In genomic region chr9:94821098-94821930, GRCh38 we compare ENCODE assay signal across 11 cellular contexts.
A peak's percentile ranks its signal among the peaks of the same experiment; 100 is the strongest.
DNase-seq lines count a peak whose midpoint lies in the region; ATAC-seq and TF ChIP-seq lines count a peak whose summit lies in the region.
"Had no signal": no experiment of that assay in that cellular context is flagged by ENCODE, and none has a peak within 500 bp of the region (broad histone marks: within the 10 kb centered on the region; RNA-seq: fewer than 3 reads in every experiment).

No MANE protein-coding gene starts in this region.

- ATAC-seq in HG03066 (IDR thresholded peaks at IDR 0.05; ENCODE audit: low read depth, unreplicated experiment), result peak; percentile 77

- H3K27me3 Mint-ChIP-seq in activated CD4-positive, alpha-beta T cell treated with anti-CD3 and anti-CD28 coated beads, Interleukin-2, amount 10 ng/mL, durations not matched to agents 24 days and 14 days, result no peaks in the 10 kb centered on the region
- no peaks in the 10 kb centered on the region for H3K27me3 Mint-ChIP-seq in activated naive CD8-positive, alpha-beta T cell treated with anti-CD3 and anti-CD28 coated beads for 36 hours
- no peaks in the 10 kb centered on the region for H3K27me3 Mint-ChIP-seq in type B pancreatic cell
- H3K27me3 Mint-ChIP-seq in endodermal cell (ENCODE audit: insufficient read depth), result peaks cover 6% of the 10 kb centered on the region

- no peaks in the 10 kb centered on the region for H3K4me1 ChIP-seq in endodermal cell (ENCODE audit: control insufficient read depth, insufficient read depth, low read length)

- H3K36me3 Mint-ChIP-seq in activated CD4-positive, alpha-beta T cell treated with anti-CD3 and anti-CD28 coated beads, Interleukin-2, amount 10 ng/mL, durations not matched to agents 24 days and 14 days (ENCODE audit: low read depth), result peaks cover 16% of the 10 kb centered on the region
- peaks cover 10% of the 10 kb centered on the region for H3K36me3 Mint-ChIP-seq in activated naive CD8-positive, alpha-beta T cell treated with anti-CD3 and anti-CD28 coated beads for 36 hours
- H3K36me3 Mint-ChIP-seq in type B pancreatic cell (peaks cover 30% of the 10 kb centered on the region), endodermal cell (ENCODE audit: low read depth) (peaks cover 17% of the 10 kb centered on the region)

- no peaks in the 10 kb centered on the region for H3K9me3 ChIP-seq in endodermal cell (ENCODE audit: control insufficient read depth, low read length)
- H3K9me3 ChIP-seq: transverse colon had no signal

- 90% methylated on average over 3 of the region's 3 CpGs; no CpG with 5 or more reads in 1 of the 2 experiments for WGBS in endodermal cell (ENCODE audit: insufficient coverage in 1 of 2, insufficient read length in 1 of 2), 2 experiments

- H3K27ac Mint-ChIP-seq in activated CD4-positive, alpha-beta T cell treated with anti-CD3 and anti-CD28 coated beads, Interleukin-2, amount 10 ng/mL, durations not matched to agents 24 days and 14 days, result peak overlapping the region; percentile 21
- H3K27ac Mint-ChIP-seq in activated naive CD8-positive, alpha-beta T cell treated with anti-CD3 and anti-CD28 coated beads for 36 hours, result peak overlapping the region; percentile 46
- H3K27ac Mint-ChIP-seq in type B pancreatic cell (peak overlapping the region; percentile 46), endodermal cell (no peak overlapping the region)

- no peak for TF ChIP-seq CTCF in type B pancreatic cell (conservative IDR thresholded peaks at IDR 0.05)
- no peak for TF ChIP-seq CTCF in endodermal cell (conservative IDR thresholded peaks at IDR 0.05)

- H3K36me3 ChIP-seq in endodermal cell (ENCODE audit: control insufficient read depth, insufficient read depth, low read length), result peaks cover 13% of the 10 kb centered on the region
- H3K36me3 ChIP-seq: transverse colon had no signal

- no peaks in the 10 kb centered on the region for H3K27me3 ChIP-seq in endodermal cell (ENCODE audit: control insufficient read depth, insufficient read depth, low read length, poor library complexity, severe bottlenecking)
- H3K27me3 ChIP-seq: transverse colon had no signal

- peaks cover 14% of the 10 kb centered on the region for H3K4me1 Mint-ChIP-seq in activated CD4-positive, alpha-beta T cell treated with anti-CD3 and anti-CD28 coated beads, Interleukin-2, amount 10 ng/mL, durations not matched to agents 24 days and 14 days
- H3K4me1 Mint-ChIP-seq in activated naive CD8-positive, alpha-beta T cell treated with anti-CD3 and anti-CD28 coated beads for 36 hours, result peaks cover 11% of the 10 kb centered on the region
- peaks cover 53% of the 10 kb centered on the region for H3K4me1 Mint-ChIP-seq in type B pancreatic cell (ENCODE audit: unreplicated experiment)
- H3K4me1 Mint-ChIP-seq in endodermal cell, result peaks cover 43% of the 10 kb centered on the region

- intact Hi-C loops in activated CD4-positive, alpha-beta T cell treated with anti-CD3 and anti-CD28 coated beads, Interleukin-2, amount 10 ng/mL, durations not matched to agents 24 days and 14 days (cut with micrococcal nuclease), result no loop called here

- peaks cover 2% of the 10 kb centered on the region for H3K9me3 Mint-ChIP-seq in activated CD4-positive, alpha-beta T cell treated with anti-CD3 and anti-CD28 coated beads, Interleukin-2, amount 10 ng/mL, durations not matched to agents 24 days and 14 days
- H3K9me3 Mint-ChIP-seq in activated naive CD8-positive, alpha-beta T cell treated with anti-CD3 and anti-CD28 coated beads for 36 hours, result no peaks in the 10 kb centered on the region
- peaks cover 10% of the 10 kb centered on the region for H3K9me3 Mint-ChIP-seq in type B pancreatic cell
- H3K9me3 Mint-ChIP-seq in endodermal cell, result no peaks in the 10 kb centered on the region

- no peak overlapping the region for H3K27ac ChIP-seq in endodermal cell (ENCODE audit: low read depth, low read length)
- H3K27ac ChIP-seq: transverse colon had no signal

- DNase-seq in activated CD4-positive, alpha-beta T cell treated with anti-CD3 and anti-CD28 coated beads, Interleukin-2, amount 10 ng/mL, durations not matched to agents 24 days and 14 days, result no peak
- DNase-seq in activated CD4-positive, alpha-beta T cell treated with anti-CD3 and anti-CD28 coated beads for 1 hour, result no peak
- DNase-seq in activated naive CD8-positive, alpha-beta T cell treated with anti-CD3 and anti-CD28 coated beads for 36 hours, result no peak
- DNase-seq in type B pancreatic cell (ENCODE audit: extremely low spot score, unreplicated experiment), result no peak
- DNase-seq in iPS-NIHi7 (ENCODE audit: extremely low spot score), result no peak
- DNase-seq in endodermal cell, result no peak
- DNase-seq in A172 (ENCODE audit: low spot score), result no peak
- DNase-seq: activated CD8-positive, alpha-beta memory T cell treated with anti-CD3 and anti-CD28 coated beads for 24 hours; transverse colon had no signal

- no peak overlapping the region for H3K4me3 ChIP-seq in endodermal cell (ENCODE audit: low read length)
- H3K4me3 ChIP-seq: skin epidermis, transverse colon had no signal

- H3K4me3 Mint-ChIP-seq in activated CD4-positive, alpha-beta T cell treated with anti-CD3 and anti-CD28 coated beads, Interleukin-2, amount 10 ng/mL, durations not matched to agents 24 days and 14 days, result no peak overlapping the region
- no peak overlapping the region for H3K4me3 Mint-ChIP-seq in activated naive CD8-positive, alpha-beta T cell treated with anti-CD3 and anti-CD28 coated beads for 36 hours
- H3K4me3 Mint-ChIP-seq in type B pancreatic cell (no peak overlapping the region), endodermal cell (no peak overlapping the region)

- H3K9ac ChIP-seq in endodermal cell (ENCODE audit: extremely low read depth, low read length, poor library complexity, severe bottlenecking), result no peak overlapping the region
